Comparison of ENCODE assay signal across 12 cellular contexts in the genomic region with DNA sequence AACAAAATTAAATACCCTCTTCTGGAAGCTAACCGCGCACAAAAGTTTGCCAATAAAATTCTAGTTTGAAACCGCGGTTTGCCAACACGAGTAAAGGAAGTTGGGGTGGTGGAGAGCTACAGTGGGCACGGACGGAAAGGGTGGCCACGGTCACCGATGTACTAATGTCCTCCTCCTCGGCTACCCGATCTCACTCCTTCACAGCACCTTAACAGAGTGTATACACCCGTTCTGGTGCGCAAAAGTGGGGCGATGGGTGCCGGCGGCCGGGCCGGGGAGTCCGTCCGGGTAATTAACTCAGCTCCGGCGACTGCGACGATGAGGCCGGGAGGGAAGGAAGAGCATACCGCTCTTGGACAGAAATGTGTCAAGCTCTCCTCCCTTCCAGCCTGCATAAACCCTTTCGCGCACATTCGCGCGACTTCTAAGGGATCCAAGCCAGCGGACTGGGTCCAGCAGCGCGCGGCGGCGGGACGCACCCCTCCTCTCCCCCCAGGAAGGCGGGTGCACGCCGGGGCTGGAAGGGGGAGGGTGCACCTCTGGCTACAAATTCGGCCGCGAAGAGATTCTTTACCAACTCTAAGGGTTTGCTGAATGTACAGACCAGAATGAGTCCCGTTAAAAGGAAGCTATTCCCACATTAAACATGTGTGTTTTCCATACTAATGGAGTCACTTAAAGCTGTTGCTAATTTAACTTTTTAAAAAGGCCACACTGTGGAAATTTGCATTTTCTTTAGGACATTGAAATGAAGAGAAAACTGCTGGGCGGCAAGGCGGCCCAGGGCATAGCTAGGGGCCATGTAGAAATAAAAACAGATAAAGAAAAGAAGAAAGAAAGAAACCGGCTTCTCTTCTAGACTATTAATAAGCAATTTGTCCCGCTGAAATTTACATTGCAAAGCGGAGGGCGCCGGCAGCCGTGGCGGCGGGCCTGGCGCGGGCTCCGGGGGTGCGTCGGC. TPM values are rescaled to one million over a fixed set of nuclear protein-coding genes. Genes with fewer than 3 reads are reported as not detected.
DNase-seq lines count a peak whose midpoint lies in the region; ATAC-seq and TF ChIP-seq lines count a peak whose summit lies in the region.
"Had no signal": no experiment of that assay in that cellular context is flagged by ENCODE, and none has a peak within 500 bp of the region (broad histone marks: within the 10 kb centered on the region; RNA-seq: fewer than 3 reads in every experiment).

No MANE protein-coding gene starts in this region.

- DNase-seq in COLO668 (lab: John Stamatoyannopoulos, UW; ENCODE audit: unreplicated experiment) (peak; percentile 4), chondrocyte (ENCODE audit: low spot score) (no peak), osteoblast (ENCODE audit: insufficient read length, low spot score, missing footprints) (peak; percentile 94), C1 segment of cervical spinal cord (lab: John Stamatoyannopoulos, UW) (no peak), amniotic stem cell (lab: John Stamatoyannopoulos, UW) (no peak)
- DNase-seq: HCEC 1CT had no signal

- no peaks in the 10 kb centered on the region for H3K9me3 Mint-ChIP-seq in chondrocyte (ENCODE audit: low read depth)

- H3K36me3 Mint-ChIP-seq in chondrocyte (ENCODE audit: low read depth), result no peaks in the 10 kb centered on the region

- H3K36me3 ChIP-seq in HUES48 (ENCODE audit: control insufficient read depth, insufficient read depth, low read length), result no peaks in the 10 kb centered on the region
- no peaks in the 10 kb centered on the region for H3K36me3 ChIP-seq in osteoblast (ENCODE audit: insufficient read depth, low read length)

- H3K4me1 ChIP-seq in HUES48 (ENCODE audit: control insufficient read depth, insufficient read depth, low read length) (peaks cover 44% of the 10 kb centered on the region), osteoblast (ENCODE audit: insufficient read depth, low read length) (peaks cover 18% of the 10 kb centered on the region)

- no peak overlapping the region for H3K27ac Mint-ChIP-seq in chondrocyte (ENCODE audit: unreplicated experiment)

- H3K27me3 Mint-ChIP-seq in chondrocyte (ENCODE audit: low read depth), result peaks cover 70% of the 10 kb centered on the region

- H3K4me2 ChIP-seq in osteoblast (ENCODE audit: insufficient read depth, low read length), result peak overlapping the region; percentile 83

- H3K4me3 ChIP-seq in HUES48 (ENCODE audit: low read depth, low read length) (peak overlapping the region; percentile 34; the same call in 1 of the 2 replicates), osteoblast (ENCODE audit: insufficient read depth, low read length) (peak overlapping the region; percentile 66)
- H3K4me3 ChIP-seq: GM12878, K562 had no signal

- H3K4me1 Mint-ChIP-seq in chondrocyte (ENCODE audit: low read depth), result peaks cover 15% of the 10 kb centered on the region

- no peaks in the 10 kb centered on the region for H4K20me1 ChIP-seq in osteoblast (ENCODE audit: insufficient read depth, low read length)

- no peak overlapping the region for H3K9ac ChIP-seq in HUES48 (ENCODE audit: low read depth, low read length)

- H3K27me3 ChIP-seq in HUES48 (ENCODE audit: control insufficient read depth, insufficient read depth, low read length), result peaks cover 98% of the 10 kb centered on the region
- H3K27me3 ChIP-seq in osteoblast (ENCODE audit: insufficient read depth, low read length), result peaks cover 35% of the 10 kb centered on the region

- no peak for ATAC-seq in GM21447 (IDR thresholded peaks at IDR 0.05; ENCODE audit: unreplicated experiment)
- no peak for ATAC-seq in HG03521 (IDR thresholded peaks at IDR 0.05; ENCODE audit: unreplicated experiment)

- TF ChIP-seq CTCF in chondrocyte (IDR thresholded peaks at IDR 0.05) (no peak), osteoblast (IDR thresholded peaks at IDR 0.05; ENCODE audit: extremely low read depth, low read depth, low read length) (no peak)

- peak overlapping the region; percentile 32 for H2AFZ ChIP-seq in osteoblast (ENCODE audit: low read length)

- no peaks in the 10 kb centered on the region for H3K79me2 ChIP-seq in osteoblast (ENCODE audit: insufficient read depth, low read length)

- H3K4me3 Mint-ChIP-seq in chondrocyte (ENCODE audit: unreplicated experiment), result peak overlapping the region; percentile 51

- no peak overlapping the region for H3K27ac ChIP-seq in HUES48 (ENCODE audit: low read depth, low read length)
- no peak overlapping the region for H3K27ac ChIP-seq in osteoblast (ENCODE audit: low read depth, low read length)

- H3K9me3 ChIP-seq in HUES48 (ENCODE audit: control insufficient read depth, insufficient read depth, low read length) (no peaks in the 10 kb centered on the region), osteoblast (ENCODE audit: low read depth, low read length) (no peaks in the 10 kb centered on the region)

RNA-seq across cellular contexts. Expression of a gene that starts 6.6 kb away (rescaled TPM):
- total RNA-seq in chondrocyte, result 2.2 TPM in 1 of 3 replicates, not detected in the others
- total RNA-seq in osteoblast, result 31.8 and 35.4 TPM in 2 replicates
- total RNA-seq: GM12878; K562; T-helper 1 cell treated with Interleukin-12 subunit alpha and Interleukin-12 subunit beta and Interleukin-4 antibody, amounts not matched to agents 30 ng/mL and 1 ng/mL, for 36 hours had no signal

Comparison
In these comparisons a context has a peak if more than half of its experiments do, and no peak if none do; other contexts are left out.
1. DNase-seq: peak in COLO668 (single experiment) and osteoblast (single experiment); none in chondrocyte (single experiment), C1 segment of cervical spinal cord (0 of 14) and amniotic stem cell (single experiment).
2. RNA of a gene that starts 6.6 kb away (total RNA-seq): 31.8 to 35.4 TPM in osteoblast; 2.2 TPM in chondrocyte; every median in the first group is over 10 times any median in the second.